ENCODE assay signal across 10 cellular contexts in the genomic region with DNA sequence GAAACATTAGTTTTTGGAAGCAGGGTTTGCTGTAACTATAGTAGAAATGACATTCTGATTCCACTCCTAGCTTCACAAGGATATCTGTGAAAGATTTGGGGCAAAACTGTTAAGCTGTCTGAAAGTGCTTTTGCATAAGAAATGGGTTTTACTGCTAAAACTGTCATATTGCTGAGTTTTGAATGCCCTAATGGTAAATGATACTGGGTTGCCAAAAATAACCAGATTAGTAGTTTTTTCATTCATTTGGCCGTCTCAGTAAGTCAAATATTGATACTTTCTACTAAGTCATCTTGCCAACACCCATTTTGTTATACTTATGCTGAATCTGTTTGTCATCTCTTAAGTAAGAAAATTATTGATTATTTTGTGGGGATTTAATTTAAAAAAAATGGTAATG. TPM values are rescaled to one million over a fixed set of nuclear protein-coding genes. Genes with fewer than 3 reads are reported as not detected.
A peak's percentile ranks its signal among the peaks of the same experiment; 100 is the strongest.
DNase-seq lines count a peak whose midpoint lies in the region; ATAC-seq and TF ChIP-seq lines count a peak whose summit lies in the region.
"Had no signal": no experiment of that assay in that cellular context is flagged by ENCODE, and none has a peak within 500 bp of the region (broad histone marks: within the 10 kb centered on the region; RNA-seq: fewer than 3 reads in every experiment).

No MANE protein-coding gene starts in this region.

- H3K4me3 ChIP-seq in SK-N-SH (ENCODE audit: low read depth in 2 of 2, low read length in 1 of 2): no peak overlapping the region
- peak overlapping the region in 2 of 7 experiments; percentile 8 to 38 for H3K4me3 ChIP-seq in skin epidermis

- POLR2A ChIA-PET in SK-N-SH (lab: Yijun Ruan, JAX): no interaction called here

- H3K9ac ChIP-seq in SK-N-SH: no peak overlapping the region

- 0 out of 2 replicates have a peak overlapping the region, but pooled peaks have one; percentile 61 for H2AFZ ChIP-seq in SK-N-SH (ENCODE audit: low read depth)

- no peak for ATAC-seq in SK-N-SH treated with all-trans-retinoic acid at 6 μM for 48 hours
- ATAC-seq in HG02588 (IDR thresholded peaks at IDR 0.05; ENCODE audit: unreplicated experiment): peak; percentile 24

- WGBS in SK-N-SH (ENCODE audit: low lambda C conversion rate): 86% methylated on average over 1 of the region's 1 CpG

- no peaks in the 10 kb centered on the region for H3K27me3 ChIP-seq in SK-N-SH (ENCODE audit: insufficient read depth)

- peaks cover 3 to 9% of the 10 kb centered on the region in 2 experiments; a peak in 2 of 4 replicates for H3K4me1 ChIP-seq in SK-N-SH (ENCODE audit: control insufficient read depth in 1 of 2, insufficient read depth in 2 of 2, low read depth in 1 of 2, low read length in 1 of 2)

- DNase-seq in SK-N-SH: no peak
- DNase-seq in OCI-M1 (lab: John Stamatoyannopoulos, UW): peak; percentile 71
- DNase-seq in glomerular visceral epithelial cell (ENCODE audit: extremely low spot score): no peak
- no peak for DNase-seq in NCI-H510A (lab: John Stamatoyannopoulos, UW)
- DNase-seq in islet precursor cell: no peak
- DNase-seq: stimulated activated CD4-positive, alpha-beta T cell treated with anti-CD3 and anti-CD28 coated beads, Interleukin-2, amount 100 ng/mL, for 48 hours had no signal

- no peaks in the 10 kb centered on the region for H3K36me3 ChIP-seq in SK-N-SH (replicated peaks in 1 of 2; ENCODE audit: control insufficient read depth in 1 of 2, insufficient read depth in 2 of 2, low read length in 1 of 2)

- H3K79me2 ChIP-seq in SK-N-SH (ENCODE audit: insufficient read depth): no peaks in the 10 kb centered on the region

- peaks cover 6% of the 10 kb centered on the region; the same call in 1 of the 2 replicates for H3K9me3 ChIP-seq in SK-N-SH

- TF ChIP-seq CTCF in SK-N-SH (IDR thresholded peaks at IDR 0.05): no peak

- peaks cover 6% of the 10 kb centered on the region for H3F3A ChIP-seq in SK-N-SH (replicated peaks; ENCODE audit: insufficient read depth)

- H3K27ac ChIP-seq in SK-N-SH (ENCODE audit: low read depth in 2 of 2, low read length in 1 of 2): no peak overlapping the region
- H3K27ac ChIP-seq in skin epidermis: peak overlapping the region in 13 of 21 experiments; percentile 13 to 91 (median 67)
- H3K27ac ChIP-seq: 22Rv1 had no signal

- H3K4me2 ChIP-seq in SK-N-SH: no peak overlapping the region

- no peaks in the 10 kb centered on the region for H3K9me2 ChIP-seq in SK-N-SH

- TF ChIP-seq EP300 in SK-N-SH (IDR thresholded peaks at IDR 0.05; ENCODE audit: borderline replicate concordance in 1 of 2, low read depth in 1 of 2, low read length in 1 of 2): no peak

- TF ChIP-seq RAD21 in SK-N-SH (IDR thresholded peaks at IDR 0.05; ENCODE audit: low read length): no peak

- no peaks in the 10 kb centered on the region for H4K20me1 ChIP-seq in SK-N-SH (ENCODE audit: insufficient read depth)

- CTCF ChIA-PET in SK-N-SH (lab: Yijun Ruan, JAX): no interaction called here

TF ChIP-seq in SK-N-SH, 30 proteins besides CTCF, POLR2A, EP300 and RAD21 (continues in another document):
- TF ChIP-seq SMC3 (IDR thresholded peaks at IDR 0.05; ENCODE audit: low read depth, low read length) (no peak), FOXM1 (IDR thresholded peaks at IDR 0.05; ENCODE audit: low read depth) (no peak), GABPA (IDR thresholded peaks at IDR 0.05; ENCODE audit: low read depth) (no peak), NFIC (IDR thresholded peaks at IDR 0.05; ENCODE audit: borderline replicate concordance) (no peak), RCOR1 (IDR thresholded peaks at IDR 0.05; ENCODE audit: low read length) (no peak), FOSL2 (IDR thresholded peaks at IDR 0.05; ENCODE audit: borderline replicate concordance, low read depth) (no peak), JUND (IDR thresholded peaks at IDR 0.05) (no peak), MEF2A (IDR thresholded peaks at IDR 0.05; ENCODE audit: borderline replicate concordance, low read depth) (no peak), TAF1 (IDR thresholded peaks at IDR 0.05; ENCODE audit: borderline replicate concordance, low read depth, low read length) (no peak), MXI1 (IDR thresholded peaks at IDR 0.05; ENCODE audit: low read depth, low read length) (no peak), YY1 (IDR thresholded peaks at IDR 0.05; ENCODE audit: low read depth) (no peak), NRF1 (IDR thresholded peaks at IDR 0.05; ENCODE audit: low read depth, low read length) (no peak), RXRA (IDR thresholded peaks at IDR 0.05; ENCODE audit: borderline replicate concordance, low read depth) (no peak)
- TF ChIP-seq, protein P1, sequence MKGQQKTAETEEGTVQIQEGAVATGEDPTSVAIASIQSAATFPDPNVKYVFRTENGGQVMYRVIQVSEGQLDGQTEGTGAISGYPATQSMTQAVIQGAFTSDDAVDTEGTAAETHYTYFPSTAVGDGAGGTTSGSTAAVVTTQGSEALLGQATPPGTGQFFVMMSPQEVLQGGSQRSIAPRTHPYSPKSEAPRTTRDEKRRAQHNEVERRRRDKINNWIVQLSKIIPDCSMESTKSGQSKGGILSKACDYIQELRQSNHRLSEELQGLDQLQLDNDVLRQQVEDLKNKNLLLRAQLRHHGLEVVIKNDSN (IDR thresholded peaks at IDR 0.05; ENCODE audit: borderline replicate concordance, low read depth): no peak
- TF ChIP-seq, protein P2, sequence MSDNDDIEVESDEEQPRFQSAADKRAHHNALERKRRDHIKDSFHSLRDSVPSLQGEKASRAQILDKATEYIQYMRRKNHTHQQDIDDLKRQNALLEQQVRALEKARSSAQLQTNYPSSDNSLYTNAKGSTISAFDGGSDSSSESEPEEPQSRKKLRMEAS (IDR thresholded peaks at IDR 0.05; ENCODE audit: low read depth): no peak
- TF ChIP-seq, protein P3, sequence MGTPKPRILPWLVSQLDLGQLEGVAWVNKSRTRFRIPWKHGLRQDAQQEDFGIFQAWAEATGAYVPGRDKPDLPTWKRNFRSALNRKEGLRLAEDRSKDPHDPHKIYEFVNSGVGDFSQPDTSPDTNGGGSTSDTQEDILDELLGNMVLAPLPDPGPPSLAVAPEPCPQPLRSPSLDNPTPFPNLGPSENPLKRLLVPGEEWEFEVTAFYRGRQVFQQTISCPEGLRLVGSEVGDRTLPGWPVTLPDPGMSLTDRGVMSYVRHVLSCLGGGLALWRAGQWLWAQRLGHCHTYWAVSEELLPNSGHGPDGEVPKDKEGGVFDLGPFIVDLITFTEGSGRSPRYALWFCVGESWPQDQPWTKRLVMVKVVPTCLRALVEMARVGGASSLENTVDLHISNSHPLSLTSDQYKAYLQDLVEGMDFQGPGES (IDR thresholded peaks at IDR 0.05; ENCODE audit: low read depth, low read length): no peak

TF ChIP-seq in SK-N-SH treated with all-trans-retinoic acid at 6 μM for 48 hours, 23 proteins besides CTCF, POLR2A, EP300 and RAD21 (continues in another document):
- TF ChIP-seq ZNF8 (CRISPR knock-in tag; IDR thresholded peaks at IDR 0.05) (no peak), ESRRG (CRISPR knock-in tag; IDR thresholded peaks at IDR 0.05) (no peak), RARB (CRISPR knock-in tag; IDR thresholded peaks at IDR 0.05) (no peak), SNAI2 (CRISPR knock-in tag; IDR thresholded peaks at IDR 0.05) (no peak), ZFP30 (CRISPR knock-in tag; IDR thresholded peaks at IDR 0.05) (no peak), TCF4 (CRISPR knock-in tag; IDR thresholded peaks at IDR 0.05; ENCODE audit: borderline replicate concordance) (no peak), TOX (CRISPR knock-in tag; IDR thresholded peaks at IDR 0.05; ENCODE audit: borderline replicate concordance) (no peak), OSR1 (CRISPR knock-in tag; IDR thresholded peaks at IDR 0.05) (no peak), BACH2 (CRISPR knock-in tag; IDR thresholded peaks at IDR 0.05; ENCODE audit: borderline replicate concordance) (no peak), ZNF565 (CRISPR knock-in tag; conservative IDR thresholded peaks at IDR 0.05; ENCODE audit: low read depth) (no peak), ZC3H10 (CRISPR knock-in tag; IDR thresholded peaks at IDR 0.05) (no peak), PPARA (CRISPR knock-in tag; IDR thresholded peaks at IDR 0.05; ENCODE audit: borderline replicate concordance) (no peak)
- TF ChIP-seq, protein P4, sequence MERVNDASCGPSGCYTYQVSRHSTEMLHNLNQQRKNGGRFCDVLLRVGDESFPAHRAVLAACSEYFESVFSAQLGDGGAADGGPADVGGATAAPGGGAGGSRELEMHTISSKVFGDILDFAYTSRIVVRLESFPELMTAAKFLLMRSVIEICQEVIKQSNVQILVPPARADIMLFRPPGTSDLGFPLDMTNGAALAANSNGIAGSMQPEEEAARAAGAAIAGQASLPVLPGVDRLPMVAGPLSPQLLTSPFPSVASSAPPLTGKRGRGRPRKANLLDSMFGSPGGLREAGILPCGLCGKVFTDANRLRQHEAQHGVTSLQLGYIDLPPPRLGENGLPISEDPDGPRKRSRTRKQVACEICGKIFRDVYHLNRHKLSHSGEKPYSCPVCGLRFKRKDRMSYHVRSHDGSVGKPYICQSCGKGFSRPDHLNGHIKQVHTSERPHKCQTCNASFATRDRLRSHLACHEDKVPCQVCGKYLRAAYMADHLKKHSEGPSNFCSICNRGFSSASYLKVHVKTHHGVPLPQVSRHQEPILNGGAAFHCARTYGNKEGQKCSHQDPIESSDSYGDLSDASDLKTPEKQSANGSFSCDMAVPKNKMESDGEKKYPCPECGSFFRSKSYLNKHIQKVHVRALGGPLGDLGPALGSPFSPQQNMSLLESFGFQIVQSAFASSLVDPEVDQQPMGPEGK (CRISPR knock-in tag; IDR thresholded peaks at IDR 0.05; ENCODE audit: borderline replicate concordance): no peak
- TF ChIP-seq, protein P5, sequence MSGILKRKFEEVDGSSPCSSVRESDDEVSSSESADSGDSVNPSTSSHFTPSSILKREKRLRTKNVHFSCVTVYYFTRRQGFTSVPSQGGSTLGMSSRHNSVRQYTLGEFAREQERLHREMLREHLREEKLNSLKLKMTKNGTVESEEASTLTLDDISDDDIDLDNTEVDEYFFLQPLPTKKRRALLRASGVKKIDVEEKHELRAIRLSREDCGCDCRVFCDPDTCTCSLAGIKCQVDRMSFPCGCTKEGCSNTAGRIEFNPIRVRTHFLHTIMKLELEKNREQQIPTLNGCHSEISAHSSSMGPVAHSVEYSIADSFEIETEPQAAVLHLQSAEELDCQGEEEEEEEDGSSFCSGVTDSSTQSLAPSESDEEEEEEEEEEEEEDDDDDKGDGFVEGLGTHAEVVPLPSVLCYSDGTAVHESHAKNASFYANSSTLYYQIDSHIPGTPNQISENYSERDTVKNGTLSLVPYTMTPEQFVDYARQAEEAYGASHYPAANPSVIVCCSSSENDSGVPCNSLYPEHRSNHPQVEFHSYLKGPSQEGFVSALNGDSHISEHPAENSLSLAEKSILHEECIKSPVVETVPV (CRISPR knock-in tag; IDR thresholded peaks at IDR 0.05): no peak

RNA-seq across cellular contexts. Expression of a gene that starts 0.4 kb away (rescaled TPM):
- 0.03 and 0.11 TPM in 2 replicates for polyA plus RNA-seq in SK-N-SH (2012; rRNA removed)
- polyA plus RNA-seq in SK-N-SH (2012; cell fraction: cytosol; rRNA removed): 0.05 and 0.06 TPM in 2 replicates
- polyA plus RNA-seq in SK-N-SH (2012; cell fraction: nucleus; rRNA removed): 0.10 TPM in 1 of 2 replicates, not detected in the other

Comparison
In these comparisons a context has a peak if more than half of its experiments do, and no peak if none do; other contexts are left out.
1. H3K27ac ChIP-seq: peak in skin epidermis (13 of 21); none in SK-N-SH (0 of 2).